ENCODE assay signal across 8 cellular contexts in genomic region chr16:14354561-14355351, GRCh38.
DNase-seq lines count a peak whose midpoint lies in the region; ATAC-seq and TF ChIP-seq lines count a peak whose summit lies in the region.

No MANE protein-coding gene starts in this region.

- no peak overlapping the region for H2BK120ac ChIP-seq in mesenchymal stem cell (ENCODE audit: low read depth, low read length)

- TF ChIP-seq CTCF in CD14-positive monocyte (IDR thresholded peaks at IDR 0.05) (no peak), omental fat pad (IDR thresholded peaks at IDR 0.05) (no peak), thyroid gland (IDR thresholded peaks at IDR 0.05) (no peak)

- intact Hi-C loops in CD14-positive monocyte (cut with micrococcal nuclease) (loop anchor here in 1 of 2 donors (5.0 kb wide), 1 partner anchor 62 kb away; no protein-coding TSS in a partner anchor), thyroid gland (cut with DNase I) (no loop called here)

- peak overlapping the region; percentile 67 to 92 (median 89) for H3K27ac Mint-ChIP-seq in CD14-positive monocyte
- H3K27ac Mint-ChIP-seq in activated CD4-positive, alpha-beta memory T cell treated with anti-CD3 and anti-CD28 coated beads, Interleukin-2, amount 10 ng/mL, durations not matched to agents 7 days and 5 days = no peak overlapping the region

- H3K4me1 ChIP-seq in mesenchymal stem cell (ENCODE audit: control insufficient read depth, insufficient read depth, low read depth, low read length) = peaks cover 2% of the 10 kb centered on the region
- H3K4me1 ChIP-seq in thyroid gland = peaks cover 5 to 10% of the 10 kb centered on the region in 2 donors

- no peak overlapping the region for H4K8ac ChIP-seq in mesenchymal stem cell (ENCODE audit: low read length)

- DNase-seq in CD14-positive monocyte (ENCODE audit: low spot score) = peak; percentile 64
- DNase-seq in activated CD4-positive, alpha-beta memory T cell treated with anti-CD3 and anti-CD28 coated beads, Interleukin-2, amount 10 ng/mL, durations not matched to agents 7 days and 5 days = peak; percentile 51
- peak; percentile 50 for DNase-seq in mesenchymal stem cell
- no peak for DNase-seq in omental fat pad (ENCODE audit: low spot score)
- DNase-seq in NCI-H1417 (lab: John Stamatoyannopoulos, UW) = no peak
- DNase-seq in thyroid gland = no peak

- H3K9ac ChIP-seq in mesenchymal stem cell (ENCODE audit: low read length) = peak overlapping the region; percentile 39

- H3K23ac ChIP-seq in mesenchymal stem cell (ENCODE audit: low read length in 2 of 2) = no peak overlapping the region

- POLR2A ChIA-PET in activated CD4-positive, alpha-beta memory T cell treated with anti-CD3 and anti-CD28 coated beads, Interleukin-2, amount 10 ng/mL, durations not matched to agents 7 days and 5 days (lab: Charles Lee) = interaction anchor here (0.7 kb wide), 1 partner anchor 221 kb away, joined by 3 read pairs; no protein-coding TSS in a partner anchor

- H3K4me3 ChIP-seq in mesenchymal stem cell (ENCODE audit: insufficient read depth in 1 of 2, low read depth in 1 of 2, low read length in 2 of 2) (peak overlapping the region in 1 of 2 experiments; percentile 61), thyroid gland (replicated peaks in 1 of 3) (no peak overlapping the region)

- no peaks in the 10 kb centered on the region for H3K79me1 ChIP-seq in mesenchymal stem cell (replicated peaks; ENCODE audit: low read length, poor library complexity, severe bottlenecking)

- H3K4me2 ChIP-seq in mesenchymal stem cell (ENCODE audit: low read length, poor library complexity, severe bottlenecking) = no peak overlapping the region

- peaks cover 21% of the 10 kb centered on the region for H3K4me1 Mint-ChIP-seq in CD14-positive monocyte
- H3K4me1 Mint-ChIP-seq in activated CD4-positive, alpha-beta memory T cell treated with anti-CD3 and anti-CD28 coated beads, Interleukin-2, amount 10 ng/mL, durations not matched to agents 7 days and 5 days = peaks cover 16% of the 10 kb centered on the region

- H3K36me3 Mint-ChIP-seq in CD14-positive monocyte = no peaks in the 10 kb centered on the region
- H3K36me3 Mint-ChIP-seq in activated CD4-positive, alpha-beta memory T cell treated with anti-CD3 and anti-CD28 coated beads, Interleukin-2, amount 10 ng/mL, durations not matched to agents 7 days and 5 days (ENCODE audit: low read depth) = no peaks in the 10 kb centered on the region

- no peaks in the 10 kb centered on the region for H3K36me3 ChIP-seq in mesenchymal stem cell (ENCODE audit: control insufficient read depth in 1 of 2, insufficient read depth in 2 of 2, low read depth in 1 of 2, low read length in 2 of 2)
- no peaks in the 10 kb centered on the region for H3K36me3 ChIP-seq in thyroid gland

- H3K9me3 Mint-ChIP-seq in CD14-positive monocyte = peaks cover 0 to 2% (median 0%) of the 10 kb centered on the region in 7 donors
- H3K9me3 Mint-ChIP-seq in activated CD4-positive, alpha-beta memory T cell treated with anti-CD3 and anti-CD28 coated beads, Interleukin-2, amount 10 ng/mL, durations not matched to agents 7 days and 5 days = no peaks in the 10 kb centered on the region

- H4K91ac ChIP-seq in mesenchymal stem cell (ENCODE audit: low read length) = no peak overlapping the region

- H3K4me3 Mint-ChIP-seq in CD14-positive monocyte = peak overlapping the region; percentile 6 to 67
- peak overlapping the region; percentile 46 for H3K4me3 Mint-ChIP-seq in activated CD4-positive, alpha-beta memory T cell treated with anti-CD3 and anti-CD28 coated beads, Interleukin-2, amount 10 ng/mL, durations not matched to agents 7 days and 5 days

- H3K18ac ChIP-seq in mesenchymal stem cell (ENCODE audit: low read depth in 1 of 2, low read length in 2 of 2) = no peak overlapping the region

- H3K4ac ChIP-seq in mesenchymal stem cell (ENCODE audit: low read depth in 1 of 2, low read length in 2 of 2) = no peak overlapping the region

- H2BK15ac ChIP-seq in mesenchymal stem cell (ENCODE audit: low read depth, poor library complexity, severe bottlenecking) = no peak overlapping the region

- H3K27me3 ChIP-seq in mesenchymal stem cell (ENCODE audit: control insufficient read depth in 1 of 2, insufficient read depth in 1 of 2, low read length in 2 of 2) (peaks cover 0 to 11% of the 10 kb centered on the region in 2 experiments), thyroid gland (no peaks in the 10 kb centered on the region)

- TF ChIP-seq POLR2A in thyroid gland (IDR thresholded peaks at IDR 0.05) = no peak

- 80% methylated on average over 8 of the region's 10 CpGs for WGBS in mesenchymal stem cell
- 71 to 77% methylated on average over 10 of the region's 10 CpGs for WGBS in thyroid gland, 2 donors

- H3K27me3 Mint-ChIP-seq in CD14-positive monocyte (ENCODE audit: low read depth in 3 of 3) = peaks cover 32 to 35% (median 33%) of the 10 kb centered on the region in 3 donors
- H3K27me3 Mint-ChIP-seq in activated CD4-positive, alpha-beta memory T cell treated with anti-CD3 and anti-CD28 coated beads, Interleukin-2, amount 10 ng/mL, durations not matched to agents 7 days and 5 days = peaks cover 13% of the 10 kb centered on the region

- CTCF ChIA-PET in activated CD4-positive, alpha-beta memory T cell treated with anti-CD3 and anti-CD28 coated beads, Interleukin-2, amount 10 ng/mL, durations not matched to agents 7 days and 5 days (lab: Charles Lee) = interaction anchor here (1.0 kb wide), 1 partner anchor 435 kb away, joined by 3 read pairs; the partner anchor contains the start of gene ERCC4

- H2BK12ac ChIP-seq in mesenchymal stem cell (ENCODE audit: low read length in 2 of 2) = no peak overlapping the region

- no peak overlapping the region for H2BK5ac ChIP-seq in mesenchymal stem cell (ENCODE audit: low read depth, low read length, poor library complexity, severe bottlenecking)

- ATAC-seq in GM19328 (IDR thresholded peaks at IDR 0.05; ENCODE audit: unreplicated experiment) (peak; percentile 91), HG03196 (IDR thresholded peaks at IDR 0.05; ENCODE audit: unreplicated experiment) (peak; percentile 90), omental fat pad (ENCODE audit: low FRiP score) (no peak)

- no peak overlapping the region for H2AK5ac ChIP-seq in mesenchymal stem cell (ENCODE audit: low read length, severe bottlenecking)

- H3K9me3 ChIP-seq in mesenchymal stem cell (ENCODE audit: control insufficient read depth, low read length) (no peaks in the 10 kb centered on the region), thyroid gland (no peaks in the 10 kb centered on the region)

- H2AFZ ChIP-seq in mesenchymal stem cell (ENCODE audit: low read depth, low read length) = no peak overlapping the region

- peak overlapping the region in 1 of 2 experiments; percentile 61 for H3K14ac ChIP-seq in mesenchymal stem cell (ENCODE audit: low read length in 2 of 2)

- H3K27ac ChIP-seq in mesenchymal stem cell (ENCODE audit: low read length, poor library complexity, severe bottlenecking) (no peak overlapping the region), thyroid gland (no peak overlapping the region)

Comparison
In these comparisons a context has a peak if more than half of its experiments do, and no peak if none do; other contexts are left out.
1. DNase-seq: peak in CD14-positive monocyte (single experiment), activated CD4-positive, alpha-beta memory T cell treated with anti-CD3 and anti-CD28 coated beads, Interleukin-2, amount 10 ng/mL, durations not matched to agents 7 days and 5 days (single experiment) and mesenchymal stem cell (single experiment); none in omental fat pad (single experiment), NCI-H1417 (0 of 3) and thyroid gland (0 of 2).